ENCODE assay signal across 1 cellular context in genomic region chr9:112790231-112790774, GRCh38.
TF ChIP-seq lines count a peak whose summit lies in the region.

No MANE protein-coding gene starts in this region.

TF ChIP-seq in GM23338, 12 proteins besides CTCF, POLR2A, EP300 and RAD21:
- TF ChIP-seq, protein P1, sequence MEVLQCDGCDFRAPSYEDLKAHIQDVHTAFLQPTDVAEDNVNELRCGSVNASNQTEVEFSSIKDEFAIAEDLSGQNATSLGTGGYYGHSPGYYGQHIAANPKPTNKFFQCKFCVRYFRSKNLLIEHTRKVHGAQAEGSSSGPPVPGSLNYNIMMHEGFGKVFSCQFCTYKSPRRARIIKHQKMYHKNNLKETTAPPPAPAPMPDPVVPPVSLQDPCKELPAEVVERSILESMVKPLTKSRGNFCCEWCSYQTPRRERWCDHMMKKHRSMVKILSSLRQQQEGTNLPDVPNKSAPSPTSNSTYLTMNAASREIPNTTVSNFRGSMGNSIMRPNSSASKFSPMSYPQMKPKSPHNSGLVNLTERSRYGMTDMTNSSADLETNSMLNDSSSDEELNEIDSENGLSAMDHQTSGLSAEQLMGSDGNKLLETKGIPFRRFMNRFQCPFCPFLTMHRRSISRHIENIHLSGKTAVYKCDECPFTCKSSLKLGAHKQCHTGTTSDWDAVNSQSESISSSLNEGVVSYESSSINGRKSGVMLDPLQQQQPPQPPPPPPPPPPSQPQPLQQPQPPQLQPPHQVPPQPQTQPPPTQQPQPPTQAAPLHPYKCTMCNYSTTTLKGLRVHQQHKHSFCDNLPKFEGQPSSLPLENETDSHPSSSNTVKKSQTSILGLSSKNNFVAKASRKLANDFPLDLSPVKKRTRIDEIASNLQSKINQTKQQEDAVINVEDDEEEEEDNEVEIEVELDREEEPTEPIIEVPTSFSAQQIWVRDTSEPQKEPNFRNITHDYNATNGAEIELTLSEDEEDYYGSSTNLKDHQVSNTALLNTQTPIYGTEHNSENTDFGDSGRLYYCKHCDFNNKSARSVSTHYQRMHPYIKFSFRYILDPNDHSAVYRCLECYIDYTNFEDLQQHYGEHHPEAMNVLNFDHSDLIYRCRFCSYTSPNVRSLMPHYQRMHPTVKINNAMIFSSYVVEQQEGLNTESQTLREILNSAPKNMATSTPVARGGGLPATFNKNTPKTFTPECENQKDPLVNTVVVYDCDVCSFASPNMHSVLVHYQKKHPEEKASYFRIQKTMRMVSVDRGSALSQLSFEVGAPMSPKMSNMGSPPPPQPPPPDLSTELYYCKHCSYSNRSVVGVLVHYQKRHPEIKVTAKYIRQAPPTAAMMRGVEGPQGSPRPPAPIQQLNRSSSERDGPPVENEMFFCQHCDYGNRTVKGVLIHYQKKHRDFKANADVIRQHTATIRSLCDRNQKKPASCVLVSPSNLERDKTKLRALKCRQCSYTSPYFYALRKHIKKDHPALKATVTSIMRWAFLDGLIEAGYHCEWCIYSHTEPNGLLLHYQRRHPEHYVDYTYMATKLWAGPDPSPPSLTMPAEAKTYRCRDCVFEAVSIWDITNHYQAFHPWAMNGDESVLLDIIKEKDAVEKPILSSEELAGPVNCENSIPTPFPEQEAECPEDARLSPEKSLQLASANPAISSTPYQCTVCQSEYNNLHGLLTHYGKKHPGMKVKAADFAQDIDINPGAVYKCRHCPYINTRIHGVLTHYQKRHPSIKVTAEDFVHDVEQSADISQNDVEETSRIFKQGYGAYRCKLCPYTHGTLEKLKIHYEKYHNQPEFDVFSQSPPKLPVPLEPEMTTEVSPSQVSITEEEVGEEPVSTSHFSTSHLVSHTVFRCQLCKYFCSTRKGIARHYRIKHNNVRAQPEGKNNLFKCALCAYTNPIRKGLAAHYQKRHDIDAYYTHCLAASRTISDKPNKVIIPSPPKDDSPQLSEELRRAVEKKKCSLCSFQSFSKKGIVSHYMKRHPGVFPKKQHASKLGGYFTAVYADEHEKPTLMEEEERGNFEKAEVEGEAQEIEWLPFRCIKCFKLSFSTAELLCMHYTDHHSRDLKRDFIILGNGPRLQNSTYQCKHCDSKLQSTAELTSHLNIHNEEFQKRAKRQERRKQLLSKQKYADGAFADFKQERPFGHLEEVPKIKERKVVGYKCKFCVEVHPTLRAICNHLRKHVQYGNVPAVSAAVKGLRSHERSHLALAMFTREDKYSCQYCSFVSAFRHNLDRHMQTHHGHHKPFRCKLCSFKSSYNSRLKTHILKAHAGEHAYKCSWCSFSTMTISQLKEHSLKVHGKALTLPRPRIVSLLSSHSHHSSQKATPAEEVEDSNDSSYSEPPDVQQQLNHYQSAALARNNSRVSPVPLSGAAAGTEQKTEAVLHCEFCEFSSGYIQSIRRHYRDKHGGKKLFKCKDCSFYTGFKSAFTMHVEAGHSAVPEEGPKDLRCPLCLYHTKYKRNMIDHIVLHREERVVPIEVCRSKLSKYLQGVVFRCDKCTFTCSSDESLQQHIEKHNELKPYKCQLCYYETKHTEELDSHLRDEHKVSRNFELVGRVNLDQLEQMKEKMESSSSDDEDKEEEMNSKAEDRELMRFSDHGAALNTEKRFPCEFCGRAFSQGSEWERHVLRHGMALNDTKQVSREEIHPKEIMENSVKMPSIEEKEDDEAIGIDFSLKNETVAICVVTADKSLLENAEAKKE (CRISPR knock-in tag; IDR thresholded peaks at IDR 0.05): no peak
- TF ChIP-seq CREB1 (CRISPR knock-in tag; IDR thresholded peaks at IDR 0.05; ENCODE audit: low read depth) (no peak), REST (IDR thresholded peaks at IDR 0.05; ENCODE audit: unreplicated experiment) (no peak), POLR2AphosphoS5 (IDR thresholded peaks at IDR 0.05; ENCODE audit: low read depth) (no peak), ZNF114 (CRISPR knock-in tag; IDR thresholded peaks at IDR 0.05) (no peak), JUNB (IDR thresholded peaks at IDR 0.05; ENCODE audit: unreplicated experiment) (no peak), ETS1 (IDR thresholded peaks at IDR 0.05) (no peak), EZH2 (IDR thresholded peaks at IDR 0.05; ENCODE audit: low read depth, unreplicated experiment) (no peak), ZNF331 (CRISPR knock-in tag; IDR thresholded peaks at IDR 0.05; ENCODE audit: low read depth) (no peak), EZH2phosphoT487 (IDR thresholded peaks at IDR 0.05; ENCODE audit: unreplicated experiment) (no peak)
